16 cellular contexts compared by ENCODE assay signal in the genomic region with DNA sequence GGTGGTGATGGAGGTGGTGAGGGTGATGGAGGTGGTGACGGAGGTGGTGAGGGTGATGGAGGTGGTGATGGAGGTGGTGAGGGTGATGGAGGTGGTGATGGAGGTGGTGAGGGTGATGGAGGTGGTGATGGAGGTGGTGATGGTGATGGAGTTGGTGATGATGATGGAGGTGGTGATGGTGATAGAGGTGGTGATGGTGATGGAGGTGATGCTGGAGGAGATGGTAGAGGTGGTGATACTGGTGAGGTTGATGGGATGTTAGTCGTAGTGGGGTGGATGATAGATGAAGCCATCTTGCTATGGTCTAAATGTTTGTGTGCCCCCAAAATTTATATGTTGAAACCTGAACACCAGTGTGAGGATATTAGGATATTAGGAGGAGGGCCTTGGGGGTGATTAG. TPM values are rescaled to one million over a fixed set of nuclear protein-coding genes. Genes with fewer than 3 reads are reported as not detected.
DNase-seq lines count a peak whose midpoint lies in the region; ATAC-seq and TF ChIP-seq lines count a peak whose summit lies in the region.
"Had no signal": no experiment of that assay in that cellular context is flagged by ENCODE, and none has a peak within 500 bp of the region (broad histone marks: within the 10 kb centered on the region; RNA-seq: fewer than 3 reads in every experiment).

No MANE protein-coding gene starts in this region.

- H3K4me1 Mint-ChIP-seq in natural killer cell = peaks cover 0 to 5% of the 10 kb centered on the region in 2 donors
- H3K4me1 Mint-ChIP-seq in natural killer cell treated with Interleukin-12 subunit alpha and Interleukin-12 subunit beta and Interleukin-15 and Interleukin-18, amount 100 ng/mL, for 72 hours (ENCODE audit: low read depth in 2 of 2) = peaks cover 0 to 4% of the 10 kb centered on the region in 2 donors
- H3K4me1 Mint-ChIP-seq in central memory CD8-positive, alpha-beta T cell = no peaks in the 10 kb centered on the region
- H3K4me1 Mint-ChIP-seq: CD8-positive, alpha-beta memory T cell had no signal

- DNase-seq in natural killer cell (no peak), trophoblast cell (no peak), NOMO-1 (lab: John Stamatoyannopoulos, UW; ENCODE audit: unreplicated experiment in 2 of 2) (no peak), ascending aorta (ENCODE audit: low spot score in 2 of 2) (no peak), amniotic stem cell (lab: John Stamatoyannopoulos, UW) (no peak)
- DNase-seq in natural killer cell treated with Interleukin-12 subunit alpha and Interleukin-12 subunit beta and Interleukin-15 and Interleukin-18, amount 100 ng/mL, for 72 hours (ENCODE audit: low spot score) = no peak
- DNase-seq in central memory CD8-positive, alpha-beta T cell (ENCODE audit: low spot score in 2 of 2) = no peak
- DNase-seq: Caco-2; CD8-positive, alpha-beta memory T cell; GF-D8; GM23248; H7 had no signal

- H3K4me3 ChIP-seq in trophoblast cell (ENCODE audit: low read depth, low read length) (peak overlapping the region; percentile 23), ascending aorta (no peak overlapping the region)
- H3K4me3 ChIP-seq: BLaER1, GM23248, K562 had no signal

- H3K27me3 Mint-ChIP-seq in natural killer cell (ENCODE audit: low read depth in 2 of 2) = peaks cover 20 to 27% of the 10 kb centered on the region in 2 donors
- peaks cover 24 to 25% of the 10 kb centered on the region in 2 donors for H3K27me3 Mint-ChIP-seq in natural killer cell treated with Interleukin-12 subunit alpha and Interleukin-12 subunit beta and Interleukin-15 and Interleukin-18, amount 100 ng/mL, for 72 hours
- peaks cover 16% of the 10 kb centered on the region for H3K27me3 Mint-ChIP-seq in central memory CD8-positive, alpha-beta T cell

- no peak overlapping the region for H3K4me2 ChIP-seq in trophoblast cell (ENCODE audit: low read length)
- H3K4me2 ChIP-seq: BLaER1 had no signal

- no peaks in the 10 kb centered on the region for H3K27me3 ChIP-seq in trophoblast cell (ENCODE audit: insufficient read depth, low read length)
- no peaks in the 10 kb centered on the region for H3K27me3 ChIP-seq in ascending aorta

- no peak overlapping the region for H3K14ac ChIP-seq in trophoblast cell (ENCODE audit: low read length)

- H3K36me3 ChIP-seq in trophoblast cell (ENCODE audit: control insufficient read depth in 1 of 2, insufficient read depth in 2 of 2, low read length in 2 of 2) = no peaks in the 10 kb centered on the region
- no peaks in the 10 kb centered on the region for H3K36me3 ChIP-seq in ascending aorta
- H3K36me3 ChIP-seq: BLaER1 had no signal

- H3K23ac ChIP-seq in trophoblast cell (ENCODE audit: low read length) = no peak overlapping the region

- H2AFZ ChIP-seq in trophoblast cell (ENCODE audit: insufficient read depth, low read length, poor library complexity) = no peak overlapping the region
- H2AFZ ChIP-seq: GM23248 had no signal

- no peaks in the 10 kb centered on the region for H3K79me1 ChIP-seq in trophoblast cell (ENCODE audit: low read length)

- H3K4me3 Mint-ChIP-seq in natural killer cell = no peak overlapping the region
- no peak overlapping the region for H3K4me3 Mint-ChIP-seq in natural killer cell treated with Interleukin-12 subunit alpha and Interleukin-12 subunit beta and Interleukin-15 and Interleukin-18, amount 100 ng/mL, for 72 hours
- H3K4me3 Mint-ChIP-seq in central memory CD8-positive, alpha-beta T cell = no peak overlapping the region
- H3K4me3 Mint-ChIP-seq: CD8-positive, alpha-beta memory T cell had no signal

- peak overlapping the region; percentile 43 to 79 for H3K27ac Mint-ChIP-seq in natural killer cell
- no peak overlapping the region for H3K27ac Mint-ChIP-seq in natural killer cell treated with Interleukin-12 subunit alpha and Interleukin-12 subunit beta and Interleukin-15 and Interleukin-18, amount 100 ng/mL, for 72 hours
- H3K27ac Mint-ChIP-seq in central memory CD8-positive, alpha-beta T cell (ENCODE audit: low read depth) = peak overlapping the region; percentile 86

- H3K9ac ChIP-seq in trophoblast cell (ENCODE audit: low read length) = no peak overlapping the region
- H3K9ac ChIP-seq: BLaER1, GM23248 had no signal

- H3K9me3 Mint-ChIP-seq in natural killer cell = peaks cover 6 to 7% of the 10 kb centered on the region in 2 donors
- peaks cover 10% of the 10 kb centered on the region for H3K9me3 Mint-ChIP-seq in natural killer cell treated with Interleukin-12 subunit alpha and Interleukin-12 subunit beta and Interleukin-15 and Interleukin-18, amount 100 ng/mL, for 72 hours
- H3K9me3 Mint-ChIP-seq in central memory CD8-positive, alpha-beta T cell = peaks cover 13% of the 10 kb centered on the region

- no peak overlapping the region for H3K18ac ChIP-seq in trophoblast cell (ENCODE audit: low read length)

- no peak overlapping the region for H4K12ac ChIP-seq in trophoblast cell (ENCODE audit: low read depth, low read length)

- H4K8ac ChIP-seq in trophoblast cell (ENCODE audit: low read depth, low read length) = no peak overlapping the region

- H3K9me3 ChIP-seq in trophoblast cell (ENCODE audit: insufficient read depth, low read depth, low read length) (peaks cover 7% of the 10 kb centered on the region), ascending aorta (no peaks in the 10 kb centered on the region)
- H3K9me3 ChIP-seq: Caco-2 had no signal

- no peak overlapping the region for H2BK120ac ChIP-seq in trophoblast cell (ENCODE audit: insufficient read depth, low read length, poor library complexity)

- no peak for TF ChIP-seq CTCF in natural killer cell (IDR thresholded peaks at IDR 0.05)
- TF ChIP-seq CTCF in ascending aorta (IDR thresholded peaks at IDR 0.05) = no peak

- no peaks in the 10 kb centered on the region for H3K36me3 Mint-ChIP-seq in natural killer cell
- H3K36me3 Mint-ChIP-seq in natural killer cell treated with Interleukin-12 subunit alpha and Interleukin-12 subunit beta and Interleukin-15 and Interleukin-18, amount 100 ng/mL, for 72 hours = no peaks in the 10 kb centered on the region
- H3K36me3 Mint-ChIP-seq in central memory CD8-positive, alpha-beta T cell (ENCODE audit: insufficient read depth) = peaks cover 6% of the 10 kb centered on the region
- H3K36me3 Mint-ChIP-seq: CD8-positive, alpha-beta memory T cell had no signal

- H2BK12ac ChIP-seq in trophoblast cell (ENCODE audit: low read length) = no peak overlapping the region

- H3K27ac ChIP-seq in trophoblast cell (ENCODE audit: low read depth, low read length) (no peak overlapping the region), ascending aorta (no peak overlapping the region)
- H3K27ac ChIP-seq: 22Rv1, BLaER1, GM23248 had no signal

- H3K4me1 ChIP-seq in trophoblast cell (ENCODE audit: control insufficient read depth in 1 of 2, insufficient read depth in 2 of 2, low read length in 2 of 2) (peaks cover 0 to 2% of the 10 kb centered on the region in 2 experiments), ascending aorta (no peaks in the 10 kb centered on the region)
- H3K4me1 ChIP-seq: BLaER1, Caco-2 had no signal

- H2AK5ac ChIP-seq in trophoblast cell (ENCODE audit: low read length) = no peak overlapping the region

- no peak for ATAC-seq in natural killer cell
- ATAC-seq in natural killer cell treated with Interleukin-12 subunit alpha and Interleukin-12 subunit beta and Interleukin-15 and Interleukin-18, amount 100 ng/mL, for 72 hours = no peak
- no peak for ATAC-seq in central memory CD8-positive, alpha-beta T cell (replicated peaks; ENCODE audit: extremely low read depth, poor library complexity, severe bottlenecking)
- ATAC-seq: K562 had no signal

- intact Hi-C loops in natural killer cell (cut with micrococcal nuclease) = no loop called here
- intact Hi-C loops in ascending aorta (cut with DNase I) = no loop called here

- H2BK5ac ChIP-seq in trophoblast cell (ENCODE audit: low read depth, low read length, poor library complexity) = no peak overlapping the region

- no peak overlapping the region for H3K4ac ChIP-seq in trophoblast cell (ENCODE audit: low read depth, low read length)

- WGBS in trophoblast cell (ENCODE audit: extremely low coverage, insufficient coverage, insufficient read length) = no CpG with 5 or more reads among the region's 2 CpGs

- no peaks in the 10 kb centered on the region for H3K79me2 ChIP-seq in trophoblast cell (ENCODE audit: control insufficient read depth, insufficient read depth, low read length, poor library complexity)

- H4K91ac ChIP-seq in trophoblast cell (ENCODE audit: low read depth, low read length) = no peak overlapping the region

RNA-seq across cellular contexts. Expression of a gene that starts 25.3 kb away (rescaled TPM):
- 1 to 10 TPM in 1 of 3 donors, under 1 TPM in 2; 0.07 to 2.5 (median 0.19) TPM for total RNA-seq in natural killer cell
- 1 to 10 TPM in 1 of 2 donors, under 1 TPM in 1; 0.36 to 2.0 TPM for total RNA-seq in natural killer cell treated with Interleukin-12 subunit alpha and Interleukin-12 subunit beta and Interleukin-15 and Interleukin-18, amount 100 ng/mL, for 72 hours
- polyA plus RNA-seq in trophoblast cell (2013) = 3.1 and 3.5 TPM in 2 replicates
- total RNA-seq in ascending aorta = 0.32 TPM
- total RNA-seq: GM23248, HT1080, K562 had no signal
- polyA plus RNA-seq: GM23248, K562 had no signal

Comparison
In these comparisons a context has a peak if more than half of its experiments do, and no peak if none do; other contexts are left out.
1. H3K27ac Mint-ChIP-seq: peak in natural killer cell (2 of 2) and central memory CD8-positive, alpha-beta T cell (single experiment); none in natural killer cell treated with Interleukin-12 subunit alpha and Interleukin-12 subunit beta and Interleukin-15 and Interleukin-18, amount 100 ng/mL, for 72 hours (0 of 2).